In genomic region chr3:118912188-118912587, GRCh38 we compare ENCODE assay signal across 32 cellular contexts.
"Had no signal": no experiment of that assay in that cellular context is flagged by ENCODE, and none has a peak within 500 bp of the region (broad histone marks: within the 10 kb centered on the region; RNA-seq: fewer than 3 reads in every experiment).

No MANE protein-coding gene starts in this region.

- H3K27me3 ChIP-seq: pancreas, stomach, testis, thyroid gland, transverse colon, upper lobe of left lung, vagina had no signal

- H3K9me3 ChIP-seq: left lung, lower lobe of right lung, pancreas, prostate gland, stomach, testis, thyroid gland, transverse colon, upper lobe of left lung, vagina had no signal

- H3K4me1 Mint-ChIP-seq: immature natural killer cell; mesothelial cell of epicardium; naive B cell; natural killer cell; stimulated activated naive B cell treated with anti-CD40 and anti-IgM and Interleukin-4, amounts not matched to agents 10 μg/mL and 1 μg/mL and 100 μg/mL, for 72 hours had no signal

- H3K4me3 Mint-ChIP-seq: immature natural killer cell; mesothelial cell of epicardium; naive B cell; natural killer cell; nephron progenitor cell; stimulated activated naive B cell treated with anti-CD40 and anti-IgM and Interleukin-4, amounts not matched to agents 10 μg/mL and 1 μg/mL and 100 μg/mL, for 72 hours had no signal

- FAIRE-seq: islet of Langerhans, kidney, pancreas had no signal

- ATAC-seq: left colon; left lung; lower lobe of right lung; natural killer cell; pancreas; right cardiac atrium; sciatic nerve; stimulated activated naive B cell treated with anti-CD40 and anti-IgM and Interleukin-4, amounts not matched to agents 10 μg/mL and 1 μg/mL and 100 μg/mL, for 72 hours; stimulated activated naive CD8-positive, alpha-beta T cell treated with anti-CD3 and anti-CD28 coated beads, Interleukin-15, Interleukin-2, amounts not matched to agents 100 U/mL and 50 U/mL, for 24 hours had no signal

- H3K27ac ChIP-seq: left lung, lower lobe of right lung, pancreas, prostate gland, skin epidermis, stomach, testis, thyroid gland, transverse colon, upper lobe of left lung, vagina had no signal

- H3K36me3 Mint-ChIP-seq: immature natural killer cell; mesothelial cell of epicardium; naive B cell; natural killer cell; stimulated activated naive B cell treated with anti-CD40 and anti-IgM and Interleukin-4, amounts not matched to agents 10 μg/mL and 1 μg/mL and 100 μg/mL, for 72 hours had no signal

- H3K27ac Mint-ChIP-seq: immature natural killer cell; mesothelial cell of epicardium; natural killer cell; nephron progenitor cell; stimulated activated naive B cell treated with anti-CD40 and anti-IgM and Interleukin-4, amounts not matched to agents 10 μg/mL and 1 μg/mL and 100 μg/mL, for 72 hours had no signal

- H3K36me3 ChIP-seq: left lung, lower lobe of right lung, pancreas, prostate gland, stomach, thyroid gland, transverse colon, upper lobe of left lung, vagina had no signal

- DNase-seq: hippocampal formation; immature natural killer cell; kidney; left colon; left lung; lower lobe of right lung; mammary epithelial cell; mesenchymal stem cell; naive B cell; natural killer cell; nephron progenitor cell; pancreas; posterior cingulate gyrus; retina; right cardiac atrium; stimulated activated CD4-positive, alpha-beta T cell treated with anti-CD3 and anti-CD28 coated beads, Interleukin-12 subunit alpha, Interleukin-12 subunit beta, amount 100 ng/mL, for 4 hours; stimulated activated CD4-positive, alpha-beta T cell treated with anti-CD3 and anti-CD28 coated beads, Interleukin-15, amount 100 ng/mL, for 24 hours; stimulated activated CD4-positive, alpha-beta T cell treated with anti-CD3 and anti-CD28 coated beads, Interleukin-2, amount 100 ng/mL, for 24 hours; stimulated activated CD4-positive, alpha-beta T cell treated with anti-CD3 and anti-CD28 coated beads, Interleukin-4, amount 100 ng/mL, for 1 hour; stimulated activated naive B cell treated with anti-CD40 and anti-IgM and Interleukin-4, amounts not matched to agents 10 μg/mL and 1 μg/mL and 100 μg/mL, for 72 hours; stimulated activated naive CD8-positive, alpha-beta T cell treated with anti-CD3 and anti-CD28 coated beads, Interleukin-15, Interleukin-2, amounts not matched to agents 100 U/mL and 50 U/mL, for 24 hours; stomach; testis; thyroid gland; transverse colon; upper lobe of left lung had no signal

- H3K4me1 ChIP-seq: left lung, lower lobe of right lung, pancreas, prostate gland, stomach, testis, thyroid gland, transverse colon, upper lobe of left lung, vagina had no signal

- H3K9me3 Mint-ChIP-seq: mesothelial cell of epicardium; naive B cell; stimulated activated naive B cell treated with anti-CD40 and anti-IgM and Interleukin-4, amounts not matched to agents 10 μg/mL and 1 μg/mL and 100 μg/mL, for 72 hours had no signal

- H3K4me3 ChIP-seq: left lung, lower lobe of right lung, pancreas, prostate gland, skin epidermis, stomach, testis, thyroid gland, transverse colon, upper lobe of left lung, vagina had no signal
